In genomic region chr10:90674461-90674860, GRCh38 we compare ENCODE assay signal across 18 cellular contexts.
DNase-seq lines count a peak whose midpoint lies in the region; ATAC-seq, FAIRE-seq and TF ChIP-seq lines count a peak whose summit lies in the region.
"Had no signal": no experiment of that assay in that cellular context is flagged by ENCODE, and none has a peak within 500 bp of the region (broad histone marks: within the 10 kb centered on the region; RNA-seq: fewer than 3 reads in every experiment).

No MANE protein-coding gene starts in this region.

- H3K9ac ChIP-seq in IMR-90 (ENCODE audit: low read depth, low read length) (no peak overlapping the region), mammary epithelial cell (ENCODE audit: insufficient read depth, low read length) (no peak overlapping the region), keratinocyte (ENCODE audit: control insufficient read depth, extremely low read depth, insufficient read depth, low read length) (no peak overlapping the region)

- peak overlapping the region; percentile 99 for H3K27ac ChIP-seq in ACC112 (ENCODE audit: low read depth, low read length)
- no peak overlapping the region for H3K27ac ChIP-seq in IMR-90 (ENCODE audit: insufficient read depth, low read length)
- peak overlapping the region; percentile 80 for H3K27ac ChIP-seq in mammary epithelial cell (ENCODE audit: insufficient read depth, low read depth, low read length)
- H3K27ac ChIP-seq in keratinocyte (ENCODE audit: control insufficient read depth, insufficient read depth, low read length), result peak overlapping the region; percentile 90
- H3K27ac ChIP-seq in ovary, result no peak overlapping the region
- H3K27ac ChIP-seq: PC-9, RWPE1, SJCRH30 had no signal

- no peaks in the 10 kb centered on the region for H4K20me1 ChIP-seq in IMR-90 (ENCODE audit: insufficient read depth, low read length)
- H4K20me1 ChIP-seq in mammary epithelial cell (ENCODE audit: insufficient read depth, low read length), result no peaks in the 10 kb centered on the region
- H4K20me1 ChIP-seq in keratinocyte (ENCODE audit: control insufficient read depth, extremely low read depth, insufficient read depth, low read length), result no peaks in the 10 kb centered on the region

- in situ Hi-C loops in IMR-90 (cut with MboI; ENCODE audit: low sequenced_read_pairs) (no loop called here), mammary epithelial cell (cut with MboI; ENCODE audit: low sequenced_read_pairs in 2 of 2) (no loop called here)

- no peak overlapping the region for H4K91ac ChIP-seq in IMR-90 (ENCODE audit: insufficient read depth, low read depth, low read length)

- H3K27me3 ChIP-seq in ACC112 (ENCODE audit: insufficient read depth, low read length) (no peaks in the 10 kb centered on the region), IMR-90 (ENCODE audit: control insufficient read depth, insufficient read depth, low read length) (no peaks in the 10 kb centered on the region; the same call in 1 of the 2 replicates), mammary epithelial cell (ENCODE audit: insufficient read depth, low read length) (no peaks in the 10 kb centered on the region), keratinocyte (ENCODE audit: control insufficient read depth, extremely low read depth, insufficient read depth, low read length) (no peaks in the 10 kb centered on the region), ovary (no peaks in the 10 kb centered on the region)
- H3K27me3 ChIP-seq: SJCRH30 had no signal

- H4K5ac ChIP-seq in IMR-90 (ENCODE audit: low read depth, low read length), result no peak overlapping the region

- no peak overlapping the region for H4K8ac ChIP-seq in IMR-90 (ENCODE audit: low read depth in 2 of 2, low read length in 2 of 2)

- no peak overlapping the region for H3K18ac ChIP-seq in IMR-90 (ENCODE audit: low read depth, low read length)

- H3K4me3 ChIP-seq in ACC112 (ENCODE audit: low read depth, low read length) (peak overlapping the region; percentile 54), IMR-90 (ENCODE audit: insufficient read depth, low read depth, low read length) (no peak overlapping the region), mammary epithelial cell (replicated peaks in 1 of 3; ENCODE audit: insufficient read depth in 1 of 3, low read depth in 2 of 3, low read length in 3 of 3) (no peak overlapping the region), keratinocyte (ENCODE audit: control insufficient read depth in 2 of 3, extremely low read depth in 1 of 3, insufficient read depth in 2 of 3, low read depth in 1 of 3, low read length in 3 of 3) (no peak overlapping the region), ovary (no peak overlapping the region)
- H3K4me3 ChIP-seq: PC-9, SJCRH30 had no signal

- H3K4me2 ChIP-seq in IMR-90 (ENCODE audit: low read depth, low read length), result no peak overlapping the region
- peak overlapping the region; percentile 61 for H3K4me2 ChIP-seq in mammary epithelial cell (ENCODE audit: insufficient read depth, low read depth, low read length)
- H3K4me2 ChIP-seq in keratinocyte (ENCODE audit: control insufficient read depth, extremely low read depth, insufficient read depth, low read depth, low read length), result peak overlapping the region; percentile 70
- H3K4me2 ChIP-seq: PC-9 had no signal

- TF ChIP-seq EP300 in ovary (IDR thresholded peaks at IDR 0.05), result no peak

- ATAC-seq in IMR-90 (ENCODE audit: low read depth) (no peak), GM18511 (IDR thresholded peaks at IDR 0.05; ENCODE audit: unreplicated experiment) (no peak), GM21367 (IDR thresholded peaks at IDR 0.05; ENCODE audit: unreplicated experiment) (no peak)

- CTCF ChIA-PET in IMR-90 (lab: Yijun Ruan, JAX), result no interaction called here
- CTCF ChIA-PET in mammary epithelial cell (lab: Charles Lee; ENCODE audit: low non-redundant PET), result no interaction called here

- H3K4ac ChIP-seq in IMR-90 (ENCODE audit: low read depth, low read length), result no peak overlapping the region

- no peak for DNase-seq in IMR-90
- no peak for DNase-seq in mammary epithelial cell
- no peak for DNase-seq in keratinocyte (ENCODE audit: low read depth, low spot score)
- DNase-seq in D721Med (ENCODE audit: insufficient read length, low spot score), result no peak
- DNase-seq in ovary, result no peak
- DNase-seq: CD4-positive, alpha-beta T cell; NCI-H1048; NCI-H1436; NCI-H2029; NCI-H2171; SJCRH30 had no signal

- no peak overlapping the region for H3K23ac ChIP-seq in IMR-90 (ENCODE audit: low read depth, low read length)

- no peaks in the 10 kb centered on the region for H3K9me1 ChIP-seq in IMR-90 (ENCODE audit: insufficient read depth, low read length)
- H3K9me1 ChIP-seq in keratinocyte (ENCODE audit: control insufficient read depth, extremely low read depth, insufficient read depth, low read length), result no peaks in the 10 kb centered on the region

- POLR2A ChIA-PET in IMR-90 (lab: Charles Lee; ENCODE audit: unreplicated experiment), result no interaction called here

- BruUV-seq in IMR-90 (replicated peaks; lab: Mats Ljungman, UMichigan) (no TSS peak), mammary epithelial cell (replicated peaks; lab: Mats Ljungman, UMichigan) (no TSS peak)

- H2AK9ac ChIP-seq in IMR-90 (replicated peaks; ENCODE audit: low read depth, low read length, poor library complexity), result no peak overlapping the region

- TF ChIP-seq RAD21 in IMR-90 (IDR thresholded peaks at IDR 0.05; ENCODE audit: low read length), result no peak

- H3K79me1 ChIP-seq in IMR-90 (ENCODE audit: low read depth in 1 of 2, low read length in 2 of 2), result no peaks in the 10 kb centered on the region

- no peak overlapping the region for H2AK5ac ChIP-seq in IMR-90 (ENCODE audit: low read depth, low read length)

- H3K56ac ChIP-seq in IMR-90 (ENCODE audit: extremely low read depth, insufficient read depth, low read length), result no peak overlapping the region

- dilution Hi-C loops in IMR-90 (cut with HindIII; ENCODE audit: low sequenced_read_pairs, unreplicated experiment), result no loop called here
- dilution Hi-C loops in mammary epithelial cell (cut with HindIII; ENCODE audit: low sequenced_read_pairs), result no loop called here
- dilution Hi-C loops in keratinocyte (cut with MboI; ENCODE audit: extremely low pct_ligation_motif_present, low sequenced_read_pairs), result no loop called here

- H2BK120ac ChIP-seq in IMR-90 (ENCODE audit: low read depth, low read length), result no peak overlapping the region

- H2AFZ ChIP-seq in ACC112 (ENCODE audit: low read length, unreplicated experiment) (peak overlapping the region; percentile 1), IMR-90 (replicated peaks; ENCODE audit: low read length, poor library complexity) (no peak overlapping the region), mammary epithelial cell (ENCODE audit: low read depth, low read length) (no peak overlapping the region), keratinocyte (ENCODE audit: control insufficient read depth, low read length) (no peak overlapping the region)
- H2AFZ ChIP-seq: PC-9 had no signal

- H3K14ac ChIP-seq in IMR-90 (replicated peaks; ENCODE audit: low read depth, low read length), result no peak overlapping the region

- H3K9me3 ChIP-seq in IMR-90 (ENCODE audit: control insufficient read depth, insufficient read depth, low read length), result no peaks in the 10 kb centered on the region
- H3K9me3 ChIP-seq in mammary epithelial cell (replicated peaks; ENCODE audit: insufficient read depth, low read length), result no peaks in the 10 kb centered on the region
- H3K9me3 ChIP-seq in keratinocyte (ENCODE audit: control insufficient read depth, low read depth, low read length), result no peaks in the 10 kb centered on the region
- no peaks in the 10 kb centered on the region for H3K9me3 ChIP-seq in ovary
- H3K9me3 ChIP-seq: SJCRH30 had no signal

- no peak for TF ChIP-seq POLR2A in IMR-90 (IDR thresholded peaks at IDR 0.05; ENCODE audit: low read depth, low read length)
- no peak for TF ChIP-seq POLR2A in ovary (IDR thresholded peaks at IDR 0.05)

- WGBS in IMR-90 (ENCODE audit: extremely low coverage in 2 of 2, insufficient read length in 1 of 2), 2 experiments, result no CpG with 5 or more reads among the region's 1 CpG
- 23% methylated on average over 1 of the region's 1 CpG for WGBS in mammary epithelial cell (ENCODE audit: low coverage, missing lambda C conversion rate)
- 61 to 70% (median 64%) methylated on average over 1 of the region's 1 CpG for WGBS in ovary, 3 donors

- H2BK20ac ChIP-seq in IMR-90 (ENCODE audit: low read depth, low read length), result no peak overlapping the region

- H3K79me2 ChIP-seq in ACC112 (ENCODE audit: control insufficient read depth, insufficient read depth, low read length, unreplicated experiment) (no peaks in the 10 kb centered on the region), mammary epithelial cell (ENCODE audit: insufficient read depth, low read length) (no peaks in the 10 kb centered on the region), keratinocyte (ENCODE audit: control insufficient read depth, insufficient read depth, low read length) (no peaks in the 10 kb centered on the region)

- intact Hi-C loops in IMR-90 (cut with micrococcal nuclease) (no loop called here), mammary epithelial cell (cut with micrococcal nuclease) (no loop called here), ovary (cut with DNase I) (no loop called here)

- H2BK15ac ChIP-seq in IMR-90 (ENCODE audit: low read depth, low read length), result no peak overlapping the region

- TF ChIP-seq CTCF in IMR-90 (conservative IDR thresholded peaks at IDR 0.05; ENCODE audit: low read depth, low read length) (no peak), mammary epithelial cell (conservative IDR thresholded peaks at IDR 0.05 in 1 of 2, IDR thresholded peaks at IDR 0.05 in 1 of 2; ENCODE audit: extremely low read depth in 1 of 2, insufficient read depth in 1 of 2, low read depth in 1 of 2, low read length in 2 of 2) (no peak), keratinocyte (optimal IDR thresholded peaks at IDR 0.05 in 1 of 3, IDR thresholded peaks at IDR 0.05 in 1 of 3, conservative IDR thresholded peaks at IDR 0.05 in 1 of 3; ENCODE audit: extremely low read depth in 1 of 3, insufficient read depth in 2 of 3, low read length in 3 of 3) (no peak), D721Med (IDR thresholded peaks at IDR 0.05; ENCODE audit: insufficient read depth, missing control alignments) (no peak), ovary (IDR thresholded peaks at IDR 0.05) (no peak)

- peak overlapping the region; percentile 12 for H2BK5ac ChIP-seq in IMR-90 (ENCODE audit: low read depth, low read length, poor library complexity, severe bottlenecking)

- H3K4me1 ChIP-seq in ACC112 (ENCODE audit: control insufficient read depth, insufficient read depth, low read length, unreplicated experiment) (peaks cover 23% of the 10 kb centered on the region), IMR-90 (ENCODE audit: control insufficient read depth, insufficient read depth, low read length) (no peaks in the 10 kb centered on the region), mammary epithelial cell (ENCODE audit: insufficient read depth, low read length) (peaks cover 20% of the 10 kb centered on the region), keratinocyte (ENCODE audit: control insufficient read depth, extremely low read depth, insufficient read depth, low read length) (peaks cover 21% of the 10 kb centered on the region), ovary (ENCODE audit: insufficient read depth) (no peaks in the 10 kb centered on the region)
- H3K4me1 ChIP-seq: SJCRH30 had no signal

- H3K36me3 ChIP-seq in ACC112 (ENCODE audit: insufficient read depth, low read length) (no peaks in the 10 kb centered on the region), IMR-90 (ENCODE audit: control insufficient read depth, insufficient read depth, low read length) (no peaks in the 10 kb centered on the region), mammary epithelial cell (ENCODE audit: insufficient read depth, low read length) (no peaks in the 10 kb centered on the region), keratinocyte (ENCODE audit: control insufficient read depth in 2 of 2, extremely low read depth in 1 of 2, insufficient read depth in 2 of 2, low read length in 2 of 2) (no peaks in the 10 kb centered on the region), ovary (no peaks in the 10 kb centered on the region)
- H3K36me3 ChIP-seq: SJCRH30 had no signal

- FAIRE-seq in keratinocyte (lab: Jason Lieb, UNC), result no peak
- FAIRE-seq in D721Med (lab: Jason Lieb, UNC), result no peak
- FAIRE-seq: GM12891, H1 had no signal

Comparison
In these comparisons a context has a peak if more than half of its experiments do, and no peak if none do; other contexts are left out.
1. H3K27ac ChIP-seq: peak in ACC112 (single experiment), mammary epithelial cell (single experiment) and keratinocyte (single experiment); none in IMR-90 (single experiment) and ovary (0 of 2).